ENCODE assay signal across 27 cellular contexts in genomic region chr14:49280566-49280965, GRCh38.
"Had no signal": no experiment of that assay in that cellular context is flagged by ENCODE, and none has a peak within 500 bp of the region (broad histone marks: within the 10 kb centered on the region; RNA-seq: fewer than 3 reads in every experiment).

No MANE protein-coding gene starts in this region.

- H3K36me3 ChIP-seq: gastrocnemius medialis, heart left ventricle, left lung, neutrophil, pancreas, stomach, thyroid gland had no signal

- FAIRE-seq: colon, kidney, pancreas had no signal

- H3K4me3 ChIP-seq: dorsolateral prefrontal cortex, gastrocnemius medialis, heart left ventricle, hepatocyte, left lung, lung, mucosa of descending colon, pancreas, smooth muscle cell, stomach, thyroid gland had no signal

- H3K27me3 ChIP-seq: dorsolateral prefrontal cortex, gastrocnemius medialis, heart left ventricle, hepatocyte, left lung, neutrophil, stomach, thyroid gland had no signal

- ATAC-seq: esophagus mucosa; gastrocnemius medialis; heart left ventricle; left lung; mucosa of descending colon; natural killer cell treated with Interleukin-12 subunit alpha and Interleukin-12 subunit beta and Interleukin-15 and Interleukin-18, amount 100 ng/mL, for 72 hours; pancreas; sciatic nerve; stimulated activated effector memory CD8-positive, alpha-beta T cell treated with anti-CD3 and anti-CD28 coated beads, Interleukin-12 subunit alpha, Interleukin-12 subunit beta, amount 100 ng/mL, for 72 hours had no signal

- H3K4me1 ChIP-seq: gastrocnemius medialis, heart left ventricle, left lung, pancreas, stomach, thyroid gland had no signal

- H3K9me3 ChIP-seq: gastrocnemius medialis, left lung, mucosa of descending colon, neutrophil, pancreas, stomach, thyroid gland had no signal

- DNase-seq: dorsolateral prefrontal cortex; effector CD4-positive, alpha-beta T cell; foreskin fibroblast; gastrocnemius medialis; heart left ventricle; kidney; left lung; mucosa of descending colon; naive B cell; pancreas; retina; stimulated activated CD4-positive, alpha-beta T cell treated with anti-CD3 and anti-CD28 coated beads, Interleukin-2, amount 100 ng/mL, for 24 hours; stimulated activated CD4-positive, alpha-beta T cell treated with anti-CD3 and anti-CD28 coated beads, Interleukin-4, amount 100 ng/mL, for 24 hours; stimulated activated naive CD4-positive, alpha-beta T cell treated with Interleukin-2 at 50 U/mL for 16 hours; stomach; thyroid gland; trophoblast cell had no signal

- H3K27ac ChIP-seq: dorsolateral prefrontal cortex, epithelial cell of prostate, gastrocnemius medialis, heart left ventricle, hepatocyte, neutrophil, pancreas, stomach, thyroid gland had no signal
